20 cellular contexts compared by ENCODE assay signal in genomic region chr14:38882533-38882932, GRCh38.
DNase-seq lines count a peak whose midpoint lies in the region; ATAC-seq, FAIRE-seq and TF ChIP-seq lines count a peak whose summit lies in the region.
"Had no signal": no experiment of that assay in that cellular context is flagged by ENCODE, and none has a peak within 500 bp of the region (broad histone marks: within the 10 kb centered on the region; RNA-seq: fewer than 3 reads in every experiment).

No MANE protein-coding gene starts in this region.

- H3K4me1 Mint-ChIP-seq in natural killer cell treated with Interleukin-12 subunit alpha and Interleukin-12 subunit beta and Interleukin-15 and Interleukin-18, amount 100 ng/mL, for 72 hours (ENCODE audit: low read depth in 2 of 2), result no peaks in the 10 kb centered on the region
- H3K4me1 Mint-ChIP-seq: CD4-positive, alpha-beta memory T cell; IgD-negative memory B cell had no signal

- no peaks in the 10 kb centered on the region for H3K9me3 Mint-ChIP-seq in natural killer cell treated with Interleukin-12 subunit alpha and Interleukin-12 subunit beta and Interleukin-15 and Interleukin-18, amount 100 ng/mL, for 72 hours
- H3K9me3 Mint-ChIP-seq: CD4-positive, alpha-beta memory T cell had no signal

- intact Hi-C loops in left cardiac atrium (cut with DNase I) (no loop called here), kidney (cut with DNase I) (no loop called here)

- DNase-seq in DMS79 treated with DMSO at 0.1 percent for 48 hours (lab: John Stamatoyannopoulos, UW) (peak; percentile 17), DMS79 (lab: John Stamatoyannopoulos, UW) (no peak), EH (ENCODE audit: low read depth) (peak; percentile 1), NCI-H2029 (lab: John Stamatoyannopoulos, UW) (peak; percentile 52), epithelial cell of esophagus (ENCODE audit: low read depth) (peak; percentile 3), left cardiac atrium (no peak), kidney (no peak)
- no peak for DNase-seq in natural killer cell treated with Interleukin-12 subunit alpha and Interleukin-12 subunit beta and Interleukin-15 and Interleukin-18, amount 100 ng/mL, for 72 hours (ENCODE audit: low spot score)
- DNase-seq: 8988T; Calu3; CD4-positive, alpha-beta memory T cell; NCI-H187; NCI-H2171 treated with DMSO at 0.1 percent for 48 hours; NCI-H524; NK-92 treated with Interleukin-12 subunit alpha and Interleukin-12 subunit beta, amount 100 ng/mL, for 24 hours; RPMI8226; SIG-M5 had no signal

- no peak overlapping the region for H3K4me3 Mint-ChIP-seq in natural killer cell treated with Interleukin-12 subunit alpha and Interleukin-12 subunit beta and Interleukin-15 and Interleukin-18, amount 100 ng/mL, for 72 hours
- H3K4me3 Mint-ChIP-seq: CD4-positive, alpha-beta memory T cell; IgD-negative memory B cell had no signal

- no peak overlapping the region for H3K27ac ChIP-seq in kidney (ENCODE audit: low read depth in 2 of 2, low read length in 2 of 2)

- no peaks in the 10 kb centered on the region for H3K36me3 ChIP-seq in kidney (ENCODE audit: control insufficient read depth in 1 of 2, insufficient read depth in 2 of 2, low read length in 2 of 2)

- H3K4me3 ChIP-seq in epithelial cell of esophagus (ENCODE audit: low read length) (no peak overlapping the region), kidney (ENCODE audit: low read length in 2 of 2) (no peak overlapping the region)

- H3K9me3 ChIP-seq in kidney (ENCODE audit: control insufficient read depth in 1 of 2, low read length in 2 of 2), result no peaks in the 10 kb centered on the region

- no peak overlapping the region for H3K9ac ChIP-seq in kidney (ENCODE audit: low read length in 2 of 2)

- H3K36me3 Mint-ChIP-seq in natural killer cell treated with Interleukin-12 subunit alpha and Interleukin-12 subunit beta and Interleukin-15 and Interleukin-18, amount 100 ng/mL, for 72 hours, result no peaks in the 10 kb centered on the region
- H3K36me3 Mint-ChIP-seq: CD4-positive, alpha-beta memory T cell; IgD-negative memory B cell had no signal

- no peak for FAIRE-seq in kidney (lab: Jason Lieb, UNC)
- FAIRE-seq: GM12892, H54 had no signal

- H3K27me3 Mint-ChIP-seq in natural killer cell treated with Interleukin-12 subunit alpha and Interleukin-12 subunit beta and Interleukin-15 and Interleukin-18, amount 100 ng/mL, for 72 hours, result peaks cover 8 to 13% of the 10 kb centered on the region in 2 donors

- H3K27ac Mint-ChIP-seq in natural killer cell treated with Interleukin-12 subunit alpha and Interleukin-12 subunit beta and Interleukin-15 and Interleukin-18, amount 100 ng/mL, for 72 hours, result no peak overlapping the region
- H3K27ac Mint-ChIP-seq: CD4-positive, alpha-beta memory T cell; IgD-negative memory B cell had no signal

- peaks cover 0 to 4% of the 10 kb centered on the region in 2 donors for H3K4me1 ChIP-seq in kidney (ENCODE audit: control insufficient read depth in 1 of 2, insufficient read depth in 1 of 2, low read depth in 1 of 2, low read length in 2 of 2)

- TF ChIP-seq CTCF in epithelial cell of esophagus (IDR thresholded peaks at IDR 0.05; ENCODE audit: insufficient read depth, low read depth, low read length, missing control alignments) (no peak), kidney (IDR thresholded peaks at IDR 0.05; ENCODE audit: borderline replicate concordance, extremely low read depth, insufficient read depth) (no peak)

- ATAC-seq in left cardiac atrium, result no peak
- ATAC-seq in natural killer cell treated with Interleukin-12 subunit alpha and Interleukin-12 subunit beta and Interleukin-15 and Interleukin-18, amount 100 ng/mL, for 72 hours, result no peak

Comparison
In these comparisons a context has a peak if more than half of its experiments do, and no peak if none do; other contexts are left out.
1. DNase-seq: peak in DMS79 treated with DMSO at 0.1 percent for 48 hours (single experiment), EH (single experiment), NCI-H2029 (single experiment) and epithelial cell of esophagus (single experiment); none in DMS79 (single experiment), left cardiac atrium (single experiment), natural killer cell treated with Interleukin-12 subunit alpha and Interleukin-12 subunit beta and Interleukin-15 and Interleukin-18, amount 100 ng/mL, for 72 hours (single experiment) and kidney (single experiment).